In the genomic region with DNA sequence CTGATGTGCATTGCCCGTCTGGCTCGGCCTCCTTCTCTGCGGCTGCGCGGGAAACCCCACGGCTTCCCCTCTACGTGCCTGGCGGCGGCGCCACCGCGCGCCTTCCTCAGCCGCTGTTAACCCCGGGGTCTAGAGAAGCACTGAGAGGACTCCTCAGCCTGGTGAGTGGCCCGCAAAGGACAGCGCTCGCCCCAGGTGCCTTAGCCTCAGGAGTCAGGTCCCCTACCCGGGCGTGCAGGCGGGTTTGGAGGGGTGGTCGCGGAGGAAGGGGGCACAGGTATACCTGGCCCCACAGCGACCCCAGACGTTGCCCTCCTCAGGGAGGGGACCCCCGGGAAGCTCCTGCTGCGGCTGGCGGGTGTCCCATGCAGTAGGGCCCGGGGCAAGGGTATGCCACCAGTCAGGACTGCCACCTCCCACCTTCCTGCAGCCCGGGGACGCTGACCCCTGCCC, we compare ENCODE assay signal across 20 cellular contexts.
"Had no signal": no experiment of that assay in that cellular context is flagged by ENCODE, and none has a peak within 500 bp of the region (broad histone marks: within the 10 kb centered on the region; RNA-seq: fewer than 3 reads in every experiment).

No MANE protein-coding gene starts in this region.

- H3K4me3 Mint-ChIP-seq: dendritic cell treated with granulocyte-macrophage colony-stimulating factor and Interleukin-4, amounts not matched to agents 40 ng/mL and 50 ng/mL, for 4 days; effector memory CD8-positive, alpha-beta T cell; naive B cell; nephron had no signal

- H3K27ac Mint-ChIP-seq: dendritic cell treated with granulocyte-macrophage colony-stimulating factor and Interleukin-4, amounts not matched to agents 40 ng/mL and 50 ng/mL, for 4 days; effector memory CD8-positive, alpha-beta T cell; naive B cell; nephron had no signal

- H3K27me3 ChIP-seq: esophagus squamous epithelium, right lobe of liver, suprapubic skin, tibial artery, upper lobe of left lung had no signal

- H3K4me1 ChIP-seq: parathyroid adenoma, psoas muscle, right lobe of liver, spleen, tibial artery, upper lobe of left lung had no signal

- H3K9me3 Mint-ChIP-seq: dendritic cell treated with granulocyte-macrophage colony-stimulating factor and Interleukin-4, amounts not matched to agents 40 ng/mL and 50 ng/mL, for 4 days; effector memory CD8-positive, alpha-beta T cell; nephron had no signal

- H3K36me3 ChIP-seq: esophagus squamous epithelium, right lobe of liver, spleen, suprapubic skin, tibial artery, upper lobe of left lung had no signal

- H3K27ac ChIP-seq: esophagus squamous epithelium, parathyroid adenoma, psoas muscle, right lobe of liver, spleen, suprapubic skin, tibial artery, upper lobe of left lung had no signal

- H3K36me3 Mint-ChIP-seq: naive B cell had no signal

- H3K4me3 ChIP-seq: esophagus squamous epithelium, psoas muscle, right lobe of liver, spleen, suprapubic skin, tibial artery, upper lobe of left lung had no signal

- H3K9me3 ChIP-seq: esophagus squamous epithelium, psoas muscle, right lobe of liver, suprapubic skin, tibial artery, upper lobe of left lung had no signal

- H3K27me3 Mint-ChIP-seq: dendritic cell treated with granulocyte-macrophage colony-stimulating factor and Interleukin-4, amounts not matched to agents 40 ng/mL and 50 ng/mL, for 4 days had no signal

- H3K4me1 Mint-ChIP-seq: naive B cell, nephron had no signal

- ATAC-seq: effector memory CD8-positive, alpha-beta T cell; left colon; psoas muscle; right lobe of liver had no signal

- DNase-seq: effector memory CD8-positive, alpha-beta T cell; esophagus squamous epithelium; foreskin fibroblast; left colon; mesendoderm; naive B cell; psoas muscle; retina; spleen; stimulated activated CD4-positive, alpha-beta T cell treated with anti-CD3 and anti-CD28 coated beads, Interleukin-15, amount 100 ng/mL, for 24 hours; stimulated activated CD4-positive, alpha-beta T cell treated with anti-CD3 and anti-CD28 coated beads, Interleukin-1b, Interleukin-23, amount 100 ng/mL, for 48 hours; stimulated activated CD4-positive, alpha-beta T cell treated with anti-CD3 and anti-CD28 coated beads, Interleukin-4, amount 100 ng/mL, for 24 hours; stimulated activated naive CD4-positive, alpha-beta T cell; tibial artery had no signal
